Comparison of ENCODE assay signal across 15 cellular contexts in the genomic region with DNA sequence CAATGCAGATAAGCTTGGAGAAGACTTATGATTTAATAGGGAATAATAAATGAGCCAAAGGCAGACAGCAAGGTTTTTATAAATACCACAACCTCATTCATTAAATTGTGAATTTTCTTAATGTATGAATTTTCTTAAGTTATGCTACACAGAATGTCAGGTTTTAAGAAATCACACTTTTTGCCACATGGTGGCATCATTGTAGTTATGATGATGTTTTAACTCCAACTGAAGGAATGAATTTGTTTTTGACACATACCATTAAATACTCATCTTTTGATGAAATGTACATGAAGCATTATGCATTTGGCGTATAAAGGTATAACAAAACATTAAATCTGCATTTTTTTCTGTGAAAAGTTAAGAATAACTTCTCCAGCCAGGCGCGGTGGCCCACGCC.
A peak's percentile ranks its signal among the peaks of the same experiment; 100 is the strongest.
DNase-seq lines count a peak whose midpoint lies in the region; ATAC-seq and TF ChIP-seq lines count a peak whose summit lies in the region.
"Had no signal": no experiment of that assay in that cellular context is flagged by ENCODE, and none has a peak within 500 bp of the region (broad histone marks: within the 10 kb centered on the region; RNA-seq: fewer than 3 reads in every experiment).

No MANE protein-coding gene starts in this region.

- no peaks in the 10 kb centered on the region for H3F3A ChIP-seq in DOHH2 (ENCODE audit: control insufficient read depth, insufficient read depth)
- no peaks in the 10 kb centered on the region for H3F3A ChIP-seq in GM23338 (replicated peaks; ENCODE audit: low read depth)

- no peaks in the 10 kb centered on the region for H3K9me3 ChIP-seq in DOHH2 (ENCODE audit: control insufficient read depth, insufficient read depth, low read length)
- H3K9me3 ChIP-seq in right atrium auricular region, result peaks cover 0 to 30% of the 10 kb centered on the region in 2 donors

- TF ChIP-seq CTCF in DOHH2 (IDR thresholded peaks at IDR 0.05; ENCODE audit: low read depth, low read length, poor library complexity, severe bottlenecking) (peak; percentile 34), GM23338 (conservative IDR thresholded peaks at IDR 0.05; ENCODE audit: low read depth in 2 of 2) (peak in 1 of 2 experiments; percentile 45; a peak in 3 of 4 replicates), glutamatergic neuron (IDR thresholded peaks at IDR 0.05; ENCODE audit: partially characterized antibody, unreplicated experiment) (peak; percentile 16), right atrium auricular region (IDR thresholded peaks at IDR 0.05) (no peak)

- peaks cover 12% of the 10 kb centered on the region for H3K9me3 Mint-ChIP-seq in GM23338
- H3K9me3 Mint-ChIP-seq in glutamatergic neuron (ENCODE audit: unreplicated experiment), result peaks cover 2% of the 10 kb centered on the region

- no peak overlapping the region for H3K4me3 Mint-ChIP-seq in GM23338
- H3K4me3 Mint-ChIP-seq in glutamatergic neuron (ENCODE audit: unreplicated experiment), result no peak overlapping the region
- H3K4me3 Mint-ChIP-seq: activated naive CD8-positive, alpha-beta T cell had no signal

- H3K36me3 Mint-ChIP-seq in GM23338 (ENCODE audit: low read depth) (peaks cover 3% of the 10 kb centered on the region; the same call in 1 of the 3 replicates), glutamatergic neuron (ENCODE audit: unreplicated experiment) (peaks cover 8% of the 10 kb centered on the region)

- no peak overlapping the region for H3K27ac Mint-ChIP-seq in GM23338
- H3K27ac Mint-ChIP-seq in glutamatergic neuron (ENCODE audit: unreplicated experiment), result no peak overlapping the region
- H3K27ac Mint-ChIP-seq: activated naive CD8-positive, alpha-beta T cell had no signal

- no peaks in the 10 kb centered on the region for H3K36me3 ChIP-seq in DOHH2 (ENCODE audit: control insufficient read depth, low read length)
- H3K36me3 ChIP-seq in GM23338 (ENCODE audit: insufficient read depth), result no peaks in the 10 kb centered on the region
- H3K36me3 ChIP-seq in right atrium auricular region, result no peaks in the 10 kb centered on the region
- H3K36me3 ChIP-seq: Peyer's patch, stomach had no signal

- no peak overlapping the region for H3K4me2 ChIP-seq in DOHH2 (ENCODE audit: low read length)
- no peak overlapping the region for H3K4me2 ChIP-seq in GM23338

- no peaks in the 10 kb centered on the region for H3K4me1 ChIP-seq in DOHH2 (ENCODE audit: control insufficient read depth, low read length)
- H3K4me1 ChIP-seq in GM23338 (ENCODE audit: insufficient read depth), result peaks cover 3% of the 10 kb centered on the region; the same call in 1 of the 2 replicates
- H3K4me1 ChIP-seq in right atrium auricular region, result no peaks in the 10 kb centered on the region
- H3K4me1 ChIP-seq: Caco-2, Peyer's patch, stomach had no signal

- H3K27me3 ChIP-seq in DOHH2 (ENCODE audit: control insufficient read depth, low read length) (no peaks in the 10 kb centered on the region), GM23338 (ENCODE audit: insufficient read depth) (no peaks in the 10 kb centered on the region), right atrium auricular region (no peaks in the 10 kb centered on the region)
- H3K27me3 ChIP-seq: Peyer's patch, stomach had no signal

- H3K79me2 ChIP-seq in DOHH2 (ENCODE audit: control insufficient read depth, low read length), result no peaks in the 10 kb centered on the region
- H3K79me2 ChIP-seq in GM23338 (replicated peaks; ENCODE audit: insufficient read depth), result no peaks in the 10 kb centered on the region

- H3K9me2 ChIP-seq in DOHH2 (replicated peaks; ENCODE audit: control insufficient read depth, low read length) (no peaks in the 10 kb centered on the region), GM23338 (ENCODE audit: insufficient read depth) (no peaks in the 10 kb centered on the region)

- H3K27ac ChIP-seq in DOHH2 (ENCODE audit: low read depth, low read length) (no peak overlapping the region), GM23338 (ENCODE audit: low read depth) (no peak overlapping the region), right atrium auricular region (no peak overlapping the region)
- H3K27ac ChIP-seq: Peyer's patch, skin epidermis, stomach had no signal

- H3K4me1 Mint-ChIP-seq in GM23338 (no peaks in the 10 kb centered on the region), glutamatergic neuron (ENCODE audit: low read depth, unreplicated experiment) (peaks cover 2% of the 10 kb centered on the region)

- H4K20me1 ChIP-seq in DOHH2 (ENCODE audit: control insufficient read depth, insufficient read depth, low read depth, low read length), result no peaks in the 10 kb centered on the region
- no peaks in the 10 kb centered on the region for H4K20me1 ChIP-seq in GM23338 (replicated peaks; ENCODE audit: insufficient read depth)

- H3K4me3 ChIP-seq in DOHH2 (ENCODE audit: low read length) (no peak overlapping the region), GM23338 (no peak overlapping the region), right atrium auricular region (no peak overlapping the region)
- H3K4me3 ChIP-seq: Peyer's patch, skin epidermis, stomach had no signal

- H2AFZ ChIP-seq in GM23338, result no peak overlapping the region

- peak; percentile 4 for DNase-seq in GM23338 (ENCODE audit: low spot score)
- DNase-seq in NCI-H1694 treated with DMSO at 0.1 percent for 48 hours (lab: John Stamatoyannopoulos, UW), result peak; percentile 5
- no peak for DNase-seq in glutamatergic neuron
- no peak for DNase-seq in COLO829 (ENCODE audit: low spot score)
- DNase-seq in right atrium auricular region (ENCODE audit: low spot score), result no peak
- DNase-seq: activated CD4-positive, alpha-beta T cell treated with anti-CD3 and anti-CD28 coated beads for 1 hour; Caco-2; NCI-H2171; nucleus accumbens; Peyer's patch; stomach had no signal

- H3K27me3 Mint-ChIP-seq in GM23338 (ENCODE audit: insufficient read depth, low read depth, poor library complexity) (no peaks in the 10 kb centered on the region), glutamatergic neuron (ENCODE audit: unreplicated experiment) (no peaks in the 10 kb centered on the region)
- H3K27me3 Mint-ChIP-seq: activated naive CD8-positive, alpha-beta T cell had no signal

- ATAC-seq in GM23338 (no peak), GM21529 (IDR thresholded peaks at IDR 0.05; ENCODE audit: unreplicated experiment) (no peak)

TF ChIP-seq in GM23338, 12 proteins besides CTCF, POLR2A, EP300 and RAD21 (continues in another document):
- no peak for TF ChIP-seq ZNF331 (CRISPR knock-in tag; IDR thresholded peaks at IDR 0.05; ENCODE audit: low read depth)
- no peak for TF ChIP-seq CREB1 (CRISPR knock-in tag; IDR thresholded peaks at IDR 0.05; ENCODE audit: low read depth)
- TF ChIP-seq, protein P1, sequence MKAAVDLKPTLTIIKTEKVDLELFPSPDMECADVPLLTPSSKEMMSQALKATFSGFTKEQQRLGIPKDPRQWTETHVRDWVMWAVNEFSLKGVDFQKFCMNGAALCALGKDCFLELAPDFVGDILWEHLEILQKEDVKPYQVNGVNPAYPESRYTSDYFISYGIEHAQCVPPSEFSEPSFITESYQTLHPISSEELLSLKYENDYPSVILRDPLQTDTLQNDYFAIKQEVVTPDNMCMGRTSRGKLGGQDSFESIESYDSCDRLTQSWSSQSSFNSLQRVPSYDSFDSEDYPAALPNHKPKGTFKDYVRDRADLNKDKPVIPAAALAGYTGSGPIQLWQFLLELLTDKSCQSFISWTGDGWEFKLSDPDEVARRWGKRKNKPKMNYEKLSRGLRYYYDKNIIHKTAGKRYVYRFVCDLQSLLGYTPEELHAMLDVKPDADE (IDR thresholded peaks at IDR 0.05), result no peak
- no peak for TF ChIP-seq EZH2 (IDR thresholded peaks at IDR 0.05; ENCODE audit: low read depth, unreplicated experiment)
- no peak for TF ChIP-seq ZNF114 (CRISPR knock-in tag; IDR thresholded peaks at IDR 0.05)
- TF ChIP-seq, protein P2, sequence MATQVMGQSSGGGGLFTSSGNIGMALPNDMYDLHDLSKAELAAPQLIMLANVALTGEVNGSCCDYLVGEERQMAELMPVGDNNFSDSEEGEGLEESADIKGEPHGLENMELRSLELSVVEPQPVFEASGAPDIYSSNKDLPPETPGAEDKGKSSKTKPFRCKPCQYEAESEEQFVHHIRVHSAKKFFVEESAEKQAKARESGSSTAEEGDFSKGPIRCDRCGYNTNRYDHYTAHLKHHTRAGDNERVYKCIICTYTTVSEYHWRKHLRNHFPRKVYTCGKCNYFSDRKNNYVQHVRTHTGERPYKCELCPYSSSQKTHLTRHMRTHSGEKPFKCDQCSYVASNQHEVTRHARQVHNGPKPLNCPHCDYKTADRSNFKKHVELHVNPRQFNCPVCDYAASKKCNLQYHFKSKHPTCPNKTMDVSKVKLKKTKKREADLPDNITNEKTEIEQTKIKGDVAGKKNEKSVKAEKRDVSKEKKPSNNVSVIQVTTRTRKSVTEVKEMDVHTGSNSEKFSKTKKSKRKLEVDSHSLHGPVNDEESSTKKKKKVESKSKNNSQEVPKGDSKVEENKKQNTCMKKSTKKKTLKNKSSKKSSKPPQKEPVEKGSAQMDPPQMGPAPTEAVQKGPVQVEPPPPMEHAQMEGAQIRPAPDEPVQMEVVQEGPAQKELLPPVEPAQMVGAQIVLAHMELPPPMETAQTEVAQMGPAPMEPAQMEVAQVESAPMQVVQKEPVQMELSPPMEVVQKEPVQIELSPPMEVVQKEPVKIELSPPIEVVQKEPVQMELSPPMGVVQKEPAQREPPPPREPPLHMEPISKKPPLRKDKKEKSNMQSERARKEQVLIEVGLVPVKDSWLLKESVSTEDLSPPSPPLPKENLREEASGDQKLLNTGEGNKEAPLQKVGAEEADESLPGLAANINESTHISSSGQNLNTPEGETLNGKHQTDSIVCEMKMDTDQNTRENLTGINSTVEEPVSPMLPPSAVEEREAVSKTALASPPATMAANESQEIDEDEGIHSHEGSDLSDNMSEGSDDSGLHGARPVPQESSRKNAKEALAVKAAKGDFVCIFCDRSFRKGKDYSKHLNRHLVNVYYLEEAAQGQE (IDR thresholded peaks at IDR 0.05; ENCODE audit: unreplicated experiment), result no peak
- no peak for TF ChIP-seq EZH2phosphoT487 (IDR thresholded peaks at IDR 0.05; ENCODE audit: unreplicated experiment)
- no peak for TF ChIP-seq POLR2AphosphoS5 (IDR thresholded peaks at IDR 0.05; ENCODE audit: low read depth)

Comparison
In these comparisons a context has a peak if more than half of its experiments do, and no peak if none do; other contexts are left out.
1. CTCF ChIP-seq: peak in DOHH2 (single experiment) and glutamatergic neuron (single experiment); none in right atrium auricular region (0 of 2).
2. DNase-seq: peak in GM23338 (single experiment) and NCI-H1694 treated with DMSO at 0.1 percent for 48 hours (single experiment); none in glutamatergic neuron (single experiment), COLO829 (single experiment) and right atrium auricular region (single experiment).